ENCODE assay signal across 8 cellular contexts in genomic region chr7:29684787-29685650, GRCh38.
DNase-seq lines count a peak whose midpoint lies in the region; ATAC-seq and TF ChIP-seq lines count a peak whose summit lies in the region.

No MANE protein-coding gene starts in this region.

- DNase-seq in Daoy (ENCODE audit: low read depth) (peak; percentile 93), Karpas-422 (peak; percentile 68), T follicular helper cell (ENCODE audit: low read depth) (peak; percentile 20), astrocyte of the hippocampus (ENCODE audit: low read depth, low spot score) (peak; percentile 89), hepatic stellate cell (ENCODE audit: low spot score) (peak; percentile 43), psoas muscle (peak; percentile 85 to 91)
- no peak for DNase-seq in NK-92 treated with Interleukin-12 subunit alpha and Interleukin-12 subunit beta, amount 100 ng/mL, for 24 hours (lab: John Stamatoyannopoulos, UW)

- no peak for TF ChIP-seq CTCF in psoas muscle (IDR thresholded peaks at IDR 0.05)

- peak overlapping the region; percentile 76 for H3K4me3 ChIP-seq in Karpas-422 (ENCODE audit: low read length)
- peak overlapping the region; percentile 73 for H3K4me3 ChIP-seq in psoas muscle

- H3K9ac ChIP-seq in Karpas-422 (ENCODE audit: low read length) = peak overlapping the region; percentile 64

- no peaks in the 10 kb centered on the region for H3K36me3 ChIP-seq in Karpas-422 (ENCODE audit: insufficient read depth, low read length)
- no peaks in the 10 kb centered on the region for H3K36me3 ChIP-seq in psoas muscle (ENCODE audit: insufficient read depth in 1 of 2, low read depth in 1 of 2)

- H3K4me2 ChIP-seq in Karpas-422 (ENCODE audit: low read depth, low read length, poor library complexity, severe bottlenecking) = peak overlapping the region; percentile 73

- no peaks in the 10 kb centered on the region for H3K79me2 ChIP-seq in Karpas-422 (ENCODE audit: low read length)

- H3K9me2 ChIP-seq in Karpas-422 (replicated peaks; ENCODE audit: insufficient read depth, low read length) = no peaks in the 10 kb centered on the region

- H3K27me3 ChIP-seq in Karpas-422 (ENCODE audit: low read length) (no peaks in the 10 kb centered on the region), psoas muscle (ENCODE audit: insufficient read depth in 3 of 3, low read length in 2 of 3) (no peaks in the 10 kb centered on the region)

- H3K9me3 ChIP-seq in Karpas-422 (ENCODE audit: low read length) = no peaks in the 10 kb centered on the region
- H3K9me3 ChIP-seq in psoas muscle = no peaks in the 10 kb centered on the region

- peak; percentile 68 for ATAC-seq in GM21825 (IDR thresholded peaks at IDR 0.05; ENCODE audit: unreplicated experiment)
- peak; percentile 92 to 95 (median 94) for ATAC-seq in psoas muscle

- H2AFZ ChIP-seq in Karpas-422 (ENCODE audit: low read length) = peak overlapping the region; percentile 89

- 0 to 1% (median 0%) methylated on average over 48 to 114 of the region's 114 CpGs for WGBS in psoas muscle, 3 donors

- H3K27ac ChIP-seq in Karpas-422 (ENCODE audit: low read length) = no peak overlapping the region
- H3K27ac ChIP-seq in psoas muscle = peak overlapping the region; percentile 93

- intact Hi-C loops in psoas muscle (cut with DNase I) = no loop called here

- H3K4me1 ChIP-seq in Karpas-422 (ENCODE audit: low read length) (peaks cover 8% of the 10 kb centered on the region), psoas muscle (peaks cover 4% of the 10 kb centered on the region)

- no peaks in the 10 kb centered on the region for H4K20me1 ChIP-seq in Karpas-422 (ENCODE audit: insufficient read depth, low read depth, low read length)
